Comparison of ENCODE assay signal across 8 cellular contexts in genomic region chr15:75639709-75640482, GRCh38. TPM values are rescaled to one million over a fixed set of nuclear protein-coding genes. Genes with fewer than 3 reads are reported as not detected.
DNase-seq lines count a peak whose midpoint lies in the region; TF ChIP-seq lines count a peak whose summit lies in the region.

Gene IMP3, minus strand, starts transcription at chr15:75640224. Its CDS starts 56 bp downstream, at chr15:75640168.

- peaks cover 20% of the 10 kb centered on the region for H3K4me1 Mint-ChIP-seq in nephron
- peaks cover 34% of the 10 kb centered on the region for H3K4me1 Mint-ChIP-seq in stimulated activated naive CD8-positive, alpha-beta T cell treated with anti-CD3 and anti-CD28 coated beads, Interleukin-15, Interleukin-2, amounts not matched to agents 100 ng/mL and 50 ng/mL, for 24 hours (ENCODE audit: low read depth)

- no peaks in the 10 kb centered on the region for H3K9me3 Mint-ChIP-seq in nephron
- H3K9me3 Mint-ChIP-seq in stimulated activated naive CD8-positive, alpha-beta T cell treated with anti-CD3 and anti-CD28 coated beads, Interleukin-15, Interleukin-2, amounts not matched to agents 100 ng/mL and 50 ng/mL, for 24 hours, result no peaks in the 10 kb centered on the region

- H3K36me3 ChIP-seq in H7 (replicated peaks; ENCODE audit: control insufficient read depth, insufficient read depth, low read length), result no peaks in the 10 kb centered on the region

- peak within 1 kb of the TSS; percentile 86 to 95 (median 92) for H3K4me3 Mint-ChIP-seq in nephron
- H3K4me3 Mint-ChIP-seq in stimulated activated naive CD8-positive, alpha-beta T cell treated with anti-CD3 and anti-CD28 coated beads, Interleukin-15, Interleukin-2, amounts not matched to agents 100 ng/mL and 50 ng/mL, for 24 hours, result peak within 1 kb of the TSS; percentile 99

- TF ChIP-seq CTCF in fibroblast of pulmonary artery (IDR thresholded peaks at IDR 0.05; ENCODE audit: low read length, missing control alignments), result no peak
- TF ChIP-seq CTCF in nephron (IDR thresholded peaks at IDR 0.05; ENCODE audit: unreplicated experiment in 3 of 3), result no peak

- peak; percentile 99 for DNase-seq in ELF-1 (ENCODE audit: low read depth, low spot score)
- peak; percentile 99 for DNase-seq in H7
- peak; percentile 97 for DNase-seq in M059J (ENCODE audit: low read depth)
- peak; percentile 97 to 98 for DNase-seq in SHP77 (lab: John Stamatoyannopoulos, UW)
- peak; percentile 91 for DNase-seq in activated effector memory CD4-positive, alpha-beta T cell treated with Interleukin-2 at 50 U/mL for 16 hours
- peak; percentile 97 for DNase-seq in fibroblast of pulmonary artery (ENCODE audit: low read depth)

- no peaks in the 10 kb centered on the region for H3K27me3 ChIP-seq in H7 (ENCODE audit: control insufficient read depth, insufficient read depth, low read length)

- H3K27ac Mint-ChIP-seq in nephron, result peak within 1 kb of the TSS; percentile 92 to 94 (median 93)
- H3K27ac Mint-ChIP-seq in stimulated activated naive CD8-positive, alpha-beta T cell treated with anti-CD3 and anti-CD28 coated beads, Interleukin-15, Interleukin-2, amounts not matched to agents 100 ng/mL and 50 ng/mL, for 24 hours, result peak within 1 kb of the TSS; percentile 97

- H3K4me3 ChIP-seq in H7 (ENCODE audit: insufficient read depth, low read depth, low read length) (peak within 1 kb of the TSS; percentile 100), fibroblast of pulmonary artery (replicated peaks; ENCODE audit: low read depth, low read length) (peak within 1 kb of the TSS; percentile 89)

- H3K36me3 Mint-ChIP-seq in nephron (ENCODE audit: low read depth), result no peaks in the 10 kb centered on the region
- peaks cover 26% of the 10 kb centered on the region for H3K36me3 Mint-ChIP-seq in stimulated activated naive CD8-positive, alpha-beta T cell treated with anti-CD3 and anti-CD28 coated beads, Interleukin-15, Interleukin-2, amounts not matched to agents 100 ng/mL and 50 ng/mL, for 24 hours (ENCODE audit: low read depth)

- H3K27me3 Mint-ChIP-seq in nephron (ENCODE audit: low read depth), result no peaks in the 10 kb centered on the region
- H3K27me3 Mint-ChIP-seq in stimulated activated naive CD8-positive, alpha-beta T cell treated with anti-CD3 and anti-CD28 coated beads, Interleukin-15, Interleukin-2, amounts not matched to agents 100 ng/mL and 50 ng/mL, for 24 hours, result no peaks in the 10 kb centered on the region

RNA-seq across cellular contexts. Expression of gene IMP3, which starts in this region (rescaled TPM):
- 132 and 168 TPM in 2 replicates for total RNA-seq in H7 (2014; rRNA removed; shearing (Covaris generic))
- 93.7 and 148 TPM in 2 replicates for total RNA-seq in M059J (2014; rRNA removed; shearing (Covaris generic))

Comparison
In these comparisons a context has a peak if more than half of its experiments do, and no peak if none do; other contexts are left out.
1. Peak in every context shown above with its lines: DNase-seq and H3K4me3 ChIP-seq.